Comparison of ENCODE assay signal across 8 cellular contexts in the genomic region with DNA sequence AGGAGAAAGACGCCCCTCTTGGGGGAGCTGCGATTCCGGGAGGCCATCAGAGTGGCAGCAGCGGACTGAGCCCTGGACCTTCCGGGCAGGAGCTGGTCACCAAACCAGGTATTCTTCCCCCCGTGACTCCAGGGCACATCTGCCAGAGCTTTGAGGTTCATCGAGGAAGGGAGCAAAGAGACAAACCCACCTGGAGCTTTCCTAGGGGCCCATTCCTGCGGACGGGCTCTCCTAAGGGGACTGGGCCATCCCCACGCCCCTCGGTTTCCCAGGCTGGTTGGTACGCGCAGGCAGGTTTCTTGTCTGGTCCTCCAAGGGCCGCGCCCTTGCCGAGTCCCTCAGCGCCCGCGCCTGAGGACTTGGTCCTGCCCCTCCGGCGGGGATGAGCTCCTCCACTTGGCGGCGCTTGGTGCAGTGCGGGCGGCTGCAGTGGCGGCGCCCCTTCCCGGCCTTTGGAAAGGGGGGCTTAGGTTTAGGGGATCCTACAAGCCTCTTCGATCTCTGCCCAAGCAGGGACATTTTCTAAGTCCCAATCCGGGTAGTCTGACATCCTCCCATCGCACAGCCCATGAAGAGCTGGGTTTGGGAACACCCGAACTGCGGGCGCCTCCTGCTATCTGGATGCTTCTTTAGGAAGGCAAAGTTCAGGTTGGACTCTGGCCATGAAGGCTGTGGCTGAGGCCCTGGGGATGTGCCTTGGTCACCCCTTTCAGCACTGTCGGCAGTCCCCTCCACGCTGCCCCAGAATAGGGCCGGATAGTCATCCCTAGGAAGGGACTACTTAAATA. TPM values are rescaled to one million over a fixed set of nuclear protein-coding genes. Genes with fewer than 3 reads are reported as not detected.
A peak's percentile ranks its signal among the peaks of the same experiment; 100 is the strongest.
DNase-seq lines count a peak whose midpoint lies in the region; ATAC-seq and TF ChIP-seq lines count a peak whose summit lies in the region.

No MANE protein-coding gene starts in this region.

- peaks cover 41% of the 10 kb centered on the region for H3K4me1 ChIP-seq in MM.1S (ENCODE audit: low read length)

- H3K27me3 Mint-ChIP-seq in activated T-helper 17 cell treated with anti-CD3 and anti-CD28 coated beads, Interleukin-2, amount 50 U/mL, for 72 hours, result peaks cover 4% of the 10 kb centered on the region
- H3K27me3 Mint-ChIP-seq in neural crest cell (ENCODE audit: low read depth), result peaks cover 51% of the 10 kb centered on the region

- no peaks in the 10 kb centered on the region for H4K20me1 ChIP-seq in MM.1S (ENCODE audit: insufficient read depth, low read length)

- peak; percentile 35 for ATAC-seq in activated T-helper 17 cell treated with anti-CD3 and anti-CD28 coated beads, Interleukin-2, amount 50 U/mL, for 72 hours (replicated peaks)
- no peak for ATAC-seq in HG03520 (IDR thresholded peaks at IDR 0.05; ENCODE audit: unreplicated experiment)

- H3K9me2 ChIP-seq in MM.1S (replicated peaks; ENCODE audit: insufficient read depth, low read length), result no peaks in the 10 kb centered on the region

- peak overlapping the region; percentile 89 for H3K9ac ChIP-seq in MM.1S (ENCODE audit: low read length)

- peak overlapping the region; percentile 86 for H3K4me2 ChIP-seq in MM.1S (ENCODE audit: low read depth, low read length)

- peak overlapping the region; percentile 81 for H2AFZ ChIP-seq in MM.1S (ENCODE audit: low read length)

- peaks cover 15% of the 10 kb centered on the region for H3K4me1 Mint-ChIP-seq in activated T-helper 17 cell treated with anti-CD3 and anti-CD28 coated beads, Interleukin-2, amount 50 U/mL, for 72 hours
- H3K4me1 Mint-ChIP-seq in neural crest cell, result peaks cover 6% of the 10 kb centered on the region

- peaks cover 74% of the 10 kb centered on the region for H3K79me2 ChIP-seq in MM.1S (ENCODE audit: low read length)

- DNase-seq in NCI-H2196 (lab: John Stamatoyannopoulos, UW; ENCODE audit: unreplicated experiment), result peak; percentile 2
- no peak for DNase-seq in NCI-H2196 treated with DMSO at 0.1 percent for 48 hours (lab: John Stamatoyannopoulos, UW; ENCODE audit: unreplicated experiment)
- DNase-seq in MM.1S, result peak; percentile 66
- peak; percentile 38 for DNase-seq in globus pallidus (ENCODE audit: low spot score)
- peak; percentile 41 for DNase-seq in neural crest cell (ENCODE audit: low read depth, low spot score)
- DNase-seq in effector CD4-positive, alpha-beta T cell, result no peak

- peak overlapping the region; percentile 96 for H3K4me3 ChIP-seq in MM.1S (ENCODE audit: low read length)

- no peaks in the 10 kb centered on the region for H3K9me3 ChIP-seq in MM.1S (replicated peaks; ENCODE audit: insufficient read depth, low read length)

- no peak overlapping the region for H3K27ac Mint-ChIP-seq in activated T-helper 17 cell treated with anti-CD3 and anti-CD28 coated beads, Interleukin-2, amount 50 U/mL, for 72 hours
- H3K27ac Mint-ChIP-seq in neural crest cell (ENCODE audit: unreplicated experiment), result no peak overlapping the region

- no peaks in the 10 kb centered on the region for H3K27me3 ChIP-seq in MM.1S (replicated peaks; ENCODE audit: insufficient read depth, low read length)

- peaks cover 10% of the 10 kb centered on the region for H3K36me3 ChIP-seq in MM.1S (replicated peaks; ENCODE audit: insufficient read depth, low read length)

- TF ChIP-seq CTCF in MM.1S (IDR thresholded peaks at IDR 0.05; ENCODE audit: low read length), result peak; percentile 56
- TF ChIP-seq CTCF in neural crest cell (conservative IDR thresholded peaks at IDR 0.05), result peak; percentile 34

- H3K36me3 Mint-ChIP-seq in activated T-helper 17 cell treated with anti-CD3 and anti-CD28 coated beads, Interleukin-2, amount 50 U/mL, for 72 hours (ENCODE audit: low read depth), result no peaks in the 10 kb centered on the region
- no peaks in the 10 kb centered on the region for H3K36me3 Mint-ChIP-seq in neural crest cell (ENCODE audit: low read depth)

- peak overlapping the region; percentile 64 for H3K4me3 Mint-ChIP-seq in activated T-helper 17 cell treated with anti-CD3 and anti-CD28 coated beads, Interleukin-2, amount 50 U/mL, for 72 hours
- H3K4me3 Mint-ChIP-seq in neural crest cell, result peak overlapping the region; percentile 88

- H3F3A ChIP-seq in MM.1S (ENCODE audit: insufficient read depth, low read length), result peaks cover 35% of the 10 kb centered on the region

- H3K27ac ChIP-seq in MM.1S (ENCODE audit: low read length), result peak overlapping the region; percentile 77

- H3K9me3 Mint-ChIP-seq in activated T-helper 17 cell treated with anti-CD3 and anti-CD28 coated beads, Interleukin-2, amount 50 U/mL, for 72 hours, result no peaks in the 10 kb centered on the region
- H3K9me3 Mint-ChIP-seq in neural crest cell, result no peaks in the 10 kb centered on the region

RNA-seq across cellular contexts. Expression of a gene that starts 0.5 kb away (rescaled TPM):
- total RNA-seq in activated T-helper 17 cell treated with anti-CD3 and anti-CD28 coated beads, Interleukin-2, amount 50 U/mL, for 72 hours, result 1 to 10 TPM; 1.0 to 1.8 TPM
- total RNA-seq in neural crest cell, result 0.47 and 0.57 TPM in 2 replicates

RNA-seq across cellular contexts. Expression of a gene that starts 55.6 kb away (rescaled TPM):
- total RNA-seq in activated T-helper 17 cell treated with anti-CD3 and anti-CD28 coated beads, Interleukin-2, amount 50 U/mL, for 72 hours, result not detected
- total RNA-seq in neural crest cell, result 1.4 and 1.6 TPM in 2 replicates

Comparison
In these comparisons a context has a peak if more than half of its experiments do, and no peak if none do; other contexts are left out.
1. DNase-seq: peak in NCI-H2196 (single experiment), MM.1S (single experiment), globus pallidus (single experiment) and neural crest cell (single experiment); none in NCI-H2196 treated with DMSO at 0.1 percent for 48 hours (single experiment) and effector CD4-positive, alpha-beta T cell (single experiment).